Comparison of ENCODE assay signal across 8 cellular contexts in genomic region chr3:97970929-97971460, GRCh38. TPM values are rescaled to one million over a fixed set of nuclear protein-coding genes. Genes with fewer than 3 reads are reported as not detected.
DNase-seq lines count a peak whose midpoint lies in the region; ATAC-seq and TF ChIP-seq lines count a peak whose summit lies in the region.

No MANE protein-coding gene starts in this region.

- peaks cover 25% of the 10 kb centered on the region for H3K36me3 Mint-ChIP-seq in activated CD8-positive, alpha-beta memory T cell treated with anti-CD3 and anti-CD28 coated beads, Interleukin-2, amount 10 ng/mL, durations not matched to agents 7 days and 5 days
- H3K36me3 Mint-ChIP-seq in glutamatergic neuron (ENCODE audit: unreplicated experiment) = no peaks in the 10 kb centered on the region

- peak overlapping the region in 1 of 2 donors; percentile 76 for H3K4me3 ChIP-seq in tibial artery

- no peaks in the 10 kb centered on the region for H3K9me3 ChIP-seq in tibial artery

- peaks cover 0 to 11% (median 6%) of the 10 kb centered on the region in 3 donors for H3K36me3 ChIP-seq in tibial artery

- H3K27ac Mint-ChIP-seq in activated CD8-positive, alpha-beta memory T cell treated with anti-CD3 and anti-CD28 coated beads, Interleukin-2, amount 10 ng/mL, durations not matched to agents 7 days and 5 days = peak overlapping the region; percentile 91
- H3K27ac Mint-ChIP-seq in glutamatergic neuron (ENCODE audit: unreplicated experiment) = peak overlapping the region; percentile 74

- DNase-seq in activated CD8-positive, alpha-beta memory T cell treated with anti-CD3 and anti-CD28 coated beads, Interleukin-2, amount 10 ng/mL, durations not matched to agents 7 days and 5 days = no peak
- DNase-seq in activated CD8-positive, alpha-beta memory T cell treated with anti-CD3 and anti-CD28 coated beads, Interleukin-2, amount 50 U/mL, for 48 hours = no peak
- DNase-seq in glutamatergic neuron (no peak), tibial artery (no peak), GM10266 (ENCODE audit: extremely low spot score) (no peak), UCSD-AML1 (lab: John Stamatoyannopoulos, UW; ENCODE audit: unreplicated experiment) (no peak)

- no peak for ATAC-seq in activated CD8-positive, alpha-beta memory T cell treated with anti-CD3 and anti-CD28 coated beads, Interleukin-2, amount 10 ng/mL, durations not matched to agents 7 days and 5 days
- ATAC-seq in GM21619 (IDR thresholded peaks at IDR 0.05; ENCODE audit: unreplicated experiment) = no peak

- H3K4me1 Mint-ChIP-seq in activated CD8-positive, alpha-beta memory T cell treated with anti-CD3 and anti-CD28 coated beads, Interleukin-2, amount 10 ng/mL, durations not matched to agents 7 days and 5 days = peaks cover 89% of the 10 kb centered on the region
- peaks cover 28% of the 10 kb centered on the region for H3K4me1 Mint-ChIP-seq in glutamatergic neuron (ENCODE audit: low read depth, unreplicated experiment)

- TF ChIP-seq CTCF in VCaP (conservative IDR thresholded peaks at IDR 0.05) (no peak), glutamatergic neuron (IDR thresholded peaks at IDR 0.05; ENCODE audit: partially characterized antibody, unreplicated experiment) (no peak), tibial artery (IDR thresholded peaks at IDR 0.05) (no peak), GM10266 (IDR thresholded peaks at IDR 0.05; ENCODE audit: control insufficient read depth, insufficient read depth, low read depth, missing control alignments) (no peak)

- H3K4me1 ChIP-seq in tibial artery = peaks cover 0 to 11% (median 0%) of the 10 kb centered on the region in 4 donors

- intact Hi-C loops in tibial artery (cut with DNase I; ENCODE audit: low total_unique reads) = loop anchor here (10.0 kb wide), 1 partner anchor 146 kb away; the partner anchor contains the start of gene CRYBG3

- H3K4me3 Mint-ChIP-seq in activated CD8-positive, alpha-beta memory T cell treated with anti-CD3 and anti-CD28 coated beads, Interleukin-2, amount 10 ng/mL, durations not matched to agents 7 days and 5 days = peak overlapping the region; percentile 96
- H3K4me3 Mint-ChIP-seq in glutamatergic neuron (ENCODE audit: unreplicated experiment) = peak overlapping the region; percentile 87

- peak overlapping the region; percentile 87 for H3K27ac ChIP-seq in VCaP
- H3K27ac ChIP-seq in tibial artery = peak overlapping the region; percentile 82 to 91

- CTCF ChIA-PET in activated CD8-positive, alpha-beta memory T cell treated with anti-CD3 and anti-CD28 coated beads, Interleukin-2, amount 10 ng/mL, durations not matched to agents 7 days and 5 days (lab: Charles Lee) = interaction anchor here (0.7 to 2.1 kb wide), 9 partner anchors 10 to 149 kb away, joined by 3 to 7 read pairs (median 4); partner anchors contain the start of gene CRYBG3

- H3K9me3 Mint-ChIP-seq in activated CD8-positive, alpha-beta memory T cell treated with anti-CD3 and anti-CD28 coated beads, Interleukin-2, amount 10 ng/mL, durations not matched to agents 7 days and 5 days (ENCODE audit: low read depth) = no peaks in the 10 kb centered on the region
- H3K9me3 Mint-ChIP-seq in glutamatergic neuron (ENCODE audit: unreplicated experiment) = peaks cover 6% of the 10 kb centered on the region

- no peaks in the 10 kb centered on the region for H3K27me3 Mint-ChIP-seq in activated CD8-positive, alpha-beta memory T cell treated with anti-CD3 and anti-CD28 coated beads, Interleukin-2, amount 10 ng/mL, durations not matched to agents 7 days and 5 days
- peaks cover 4% of the 10 kb centered on the region for H3K27me3 Mint-ChIP-seq in glutamatergic neuron (ENCODE audit: unreplicated experiment)

- no peaks in the 10 kb centered on the region for H3K27me3 ChIP-seq in tibial artery

RNA-seq across cellular contexts. Expression of gene RIOX2, which starts 1.2 kb away (rescaled TPM):
- total RNA-seq in activated CD8-positive, alpha-beta memory T cell treated with anti-CD3 and anti-CD28 coated beads, Interleukin-2, amount 10 ng/mL, durations not matched to agents 7 days and 5 days = 10 to 100 TPM; 47.9 to 82.1 TPM
- total RNA-seq in glutamatergic neuron (ENCODE audit: unreplicated experiment) = 12.3 TPM
